ENCODE assay signal across 23 cellular contexts in genomic region chr10:17265468-17265867, GRCh38.
"Had no signal": no experiment of that assay in that cellular context is flagged by ENCODE, and none has a peak within 500 bp of the region (broad histone marks: within the 10 kb centered on the region; RNA-seq: fewer than 3 reads in every experiment).

No MANE protein-coding gene starts in this region.

- H3K27ac Mint-ChIP-seq: endodermal cell; immature natural killer cell; naive B cell; nephron progenitor cell; stimulated activated memory B cell treated with anti-CD40 and anti-IgM and Interleukin-4, amounts not matched to agents 10 μg/mL and 1 μg/mL and 100 μg/mL, for 72 hours; stimulated activated naive CD8-positive, alpha-beta T cell treated with anti-CD3 and anti-CD28 coated beads, Interleukin-15, Interleukin-2, amounts not matched to agents 100 ng/mL and 50 ng/mL, for 24 hours had no signal

- H3K4me3 Mint-ChIP-seq: endodermal cell; immature natural killer cell; naive B cell; nephron progenitor cell; stimulated activated memory B cell treated with anti-CD40 and anti-IgM and Interleukin-4, amounts not matched to agents 10 μg/mL and 1 μg/mL and 100 μg/mL, for 72 hours; stimulated activated naive CD8-positive, alpha-beta T cell treated with anti-CD3 and anti-CD28 coated beads, Interleukin-15, Interleukin-2, amounts not matched to agents 100 ng/mL and 50 ng/mL, for 24 hours had no signal

- DNase-seq: effector CD4-positive, alpha-beta T cell; endodermal cell; immature natural killer cell; kidney; left cardiac atrium; left ventricle myocardium inferior; lower lobe of right lung; mesendoderm; naive B cell; nephron progenitor cell; posterior cingulate gyrus; spleen; stimulated activated CD4-positive, alpha-beta T cell treated with anti-CD3 and anti-CD28 coated beads, Interleukin-15, amount 100 ng/mL, for 24 hours; stimulated activated CD4-positive, alpha-beta T cell treated with anti-CD3 and anti-CD28 coated beads, Interleukin-1b, Interleukin-23, amount 100 ng/mL, for 48 hours; stimulated activated CD4-positive, alpha-beta T cell treated with anti-CD3 and anti-CD28 coated beads, Interleukin-4, amount 100 ng/mL, for 24 hours; tibial artery; upper lobe of left lung; uterus had no signal

- H3K36me3 ChIP-seq: esophagus muscularis mucosa, left ventricle myocardium inferior, lower lobe of right lung, spleen, tibial artery, upper lobe of left lung, uterus had no signal

- H3K4me1 ChIP-seq: esophagus muscularis mucosa, left ventricle myocardium inferior, lower lobe of right lung, spleen, tibial artery, upper lobe of left lung, uterus had no signal

- H3K4me1 Mint-ChIP-seq: endodermal cell; immature natural killer cell; naive B cell; nephron progenitor cell; stimulated activated memory B cell treated with anti-CD40 and anti-IgM and Interleukin-4, amounts not matched to agents 10 μg/mL and 1 μg/mL and 100 μg/mL, for 72 hours had no signal

- ATAC-seq: left cardiac atrium; lower lobe of right lung; sciatic nerve; stimulated activated memory B cell treated with anti-CD40 and anti-IgM and Interleukin-4, amounts not matched to agents 10 μg/mL and 1 μg/mL and 100 μg/mL, for 72 hours had no signal

- H3K36me3 Mint-ChIP-seq: stimulated activated memory B cell treated with anti-CD40 and anti-IgM and Interleukin-4, amounts not matched to agents 10 μg/mL and 1 μg/mL and 100 μg/mL, for 72 hours had no signal

- H3K4me3 ChIP-seq: coronary artery, esophagus muscularis mucosa, left ventricle myocardium inferior, lower lobe of right lung, spleen, tibial artery, upper lobe of left lung, uterus had no signal

- H3K27ac ChIP-seq: coronary artery, esophagus muscularis mucosa, left ventricle myocardium inferior, lower lobe of right lung, spleen, tibial artery, upper lobe of left lung, uterus had no signal

- H3K27me3 ChIP-seq: tibial artery, upper lobe of left lung, uterus had no signal
